ENCODE assay signal across 20 cellular contexts in genomic region chrX:33204889-33205288, GRCh38. TPM values are rescaled to one million over a fixed set of nuclear protein-coding genes. Genes with fewer than 3 reads are reported as not detected.
DNase-seq lines count a peak whose midpoint lies in the region; ATAC-seq, FAIRE-seq and TF ChIP-seq lines count a peak whose summit lies in the region.
"Had no signal": no experiment of that assay in that cellular context is flagged by ENCODE, and none has a peak within 500 bp of the region (broad histone marks: within the 10 kb centered on the region; RNA-seq: fewer than 3 reads in every experiment).

No MANE protein-coding gene starts in this region.

- no peak overlapping the region for H2AFZ ChIP-seq in mesenchymal stem cell (ENCODE audit: low read depth, low read length)

- H3K27me3 ChIP-seq in mesenchymal stem cell (ENCODE audit: control insufficient read depth in 1 of 2, insufficient read depth in 1 of 2, low read length in 2 of 2) (no peaks in the 10 kb centered on the region), tibial artery (no peaks in the 10 kb centered on the region), small intestine (ENCODE audit: control insufficient read depth in 2 of 2, insufficient read depth in 2 of 2, low read length in 2 of 2) (no peaks in the 10 kb centered on the region)
- H3K27me3 ChIP-seq: ovary had no signal

- 88% methylated on average over 4 of the region's 5 CpGs for WGBS in mesenchymal stem cell
- WGBS in small intestine, 3 donors, result 66 to 76% (median 66%) methylated on average over 5 of the region's 5 CpGs

- H2BK5ac ChIP-seq in mesenchymal stem cell (ENCODE audit: low read depth, low read length, poor library complexity, severe bottlenecking), result no peak overlapping the region

- no peak overlapping the region for H3K18ac ChIP-seq in mesenchymal stem cell (ENCODE audit: low read depth in 1 of 2, low read length in 2 of 2)

- no peak overlapping the region for H3K14ac ChIP-seq in mesenchymal stem cell (ENCODE audit: low read length in 2 of 2)

- no peak overlapping the region for H2AK5ac ChIP-seq in mesenchymal stem cell (ENCODE audit: low read length, severe bottlenecking)

- H3K36me3 ChIP-seq in mesenchymal stem cell (ENCODE audit: control insufficient read depth in 1 of 2, insufficient read depth in 2 of 2, low read depth in 1 of 2, low read length in 2 of 2) (no peaks in the 10 kb centered on the region), tibial artery (no peaks in the 10 kb centered on the region), small intestine (ENCODE audit: control insufficient read depth in 2 of 2, insufficient read depth in 2 of 2, low read length in 2 of 2) (no peaks in the 10 kb centered on the region)
- H3K36me3 ChIP-seq: BLaER1, ovary, tibial nerve had no signal

- H4K91ac ChIP-seq in mesenchymal stem cell (ENCODE audit: low read length), result no peak overlapping the region

- DNase-seq in RPMI7951 (ENCODE audit: low read depth) (peak; percentile 60), fibroblast of mammary gland (ENCODE audit: low read depth) (peak; percentile 48), mesenchymal stem cell (no peak), tibial artery (no peak), NAMALWA (ENCODE audit: low spot score) (no peak), HUDEP-2 (lab: John Stamatoyannopoulos, UW; ENCODE audit: unreplicated experiment in 76 of 76) (no peak), small intestine (no peak)
- DNase-seq: activated CD4-positive, alpha-beta T cell treated with anti-CD3 and anti-CD28 coated beads for 48 hours; cortex of kidney; DND-41; NCI-H2081; NCI-H748 treated with DMSO at 0.1 percent for 48 hours; ovary; SHP77 treated with DMSO at 0.1 percent for 48 hours; stimulated activated CD4-positive, alpha-beta T cell treated with anti-CD3 and anti-CD28 coated beads, Interleukin-2, amount 100 ng/mL, for 24 hours; T-helper 9 cell had no signal

- no peak overlapping the region for H4K8ac ChIP-seq in mesenchymal stem cell (ENCODE audit: low read length)

- H2BK12ac ChIP-seq in mesenchymal stem cell (ENCODE audit: low read length in 2 of 2), result no peak overlapping the region

- H3K9me3 ChIP-seq in mesenchymal stem cell (ENCODE audit: control insufficient read depth, low read length) (no peaks in the 10 kb centered on the region), tibial artery (no peaks in the 10 kb centered on the region), small intestine (ENCODE audit: control insufficient read depth, low read depth) (no peaks in the 10 kb centered on the region)
- H3K9me3 ChIP-seq: BLaER1, ovary, tibial nerve had no signal

- no peak overlapping the region for H3K27ac ChIP-seq in mesenchymal stem cell (ENCODE audit: low read length, poor library complexity, severe bottlenecking)
- H3K27ac ChIP-seq in tibial artery, result peak overlapping the region; percentile 58 to 71
- no peak overlapping the region for H3K27ac ChIP-seq in small intestine (ENCODE audit: low read depth in 1 of 2, low read length in 1 of 2)
- H3K27ac ChIP-seq: BLaER1 had no signal

- no peak overlapping the region for H3K4ac ChIP-seq in mesenchymal stem cell (ENCODE audit: low read depth in 1 of 2, low read length in 2 of 2)

- no peak overlapping the region for H3K23ac ChIP-seq in mesenchymal stem cell (ENCODE audit: low read length in 2 of 2)

- no peak overlapping the region for H2BK120ac ChIP-seq in mesenchymal stem cell (ENCODE audit: low read depth, low read length)

- intact Hi-C loops in tibial artery (cut with DNase I; ENCODE audit: low total_unique reads), result no loop called here

- no peak overlapping the region for H2BK15ac ChIP-seq in mesenchymal stem cell (ENCODE audit: low read depth, poor library complexity, severe bottlenecking)

- H3K4me2 ChIP-seq in mesenchymal stem cell (ENCODE audit: low read length, poor library complexity, severe bottlenecking), result peak overlapping the region; percentile 47
- H3K4me2 ChIP-seq: BLaER1 had no signal

- H3K9ac ChIP-seq in mesenchymal stem cell (ENCODE audit: low read length), result peak overlapping the region; percentile 31
- H3K9ac ChIP-seq: BLaER1 had no signal

- peaks cover 2% of the 10 kb centered on the region for H3K79me1 ChIP-seq in mesenchymal stem cell (replicated peaks; ENCODE audit: low read length, poor library complexity, severe bottlenecking)

- no peak for FAIRE-seq in small intestine (lab: Jason Lieb, UNC)

- no peak for ATAC-seq in GM18861 (IDR thresholded peaks at IDR 0.05; ENCODE audit: unreplicated experiment)
- ATAC-seq: activated naive CD4-positive, alpha-beta T cell treated with anti-CD3 and anti-CD28 coated beads, Interleukin-2, amount 50 U/mL, for 72 hours had no signal

- TF ChIP-seq CTCF in fibroblast of mammary gland (conservative IDR thresholded peaks at IDR 0.05; ENCODE audit: control insufficient read depth, insufficient read depth, low read depth, low read length) (no peak), tibial artery (IDR thresholded peaks at IDR 0.05) (no peak)

- no peak overlapping the region for H3K4me3 ChIP-seq in fibroblast of mammary gland (ENCODE audit: control insufficient read depth, low read depth, low read length)
- peak overlapping the region in 1 of 2 experiments; percentile 25 for H3K4me3 ChIP-seq in mesenchymal stem cell (ENCODE audit: insufficient read depth in 1 of 2, low read depth in 1 of 2, low read length in 2 of 2)
- H3K4me3 ChIP-seq in tibial artery, result peak overlapping the region; percentile 53
- H3K4me3 ChIP-seq in small intestine (ENCODE audit: low read depth in 1 of 2, low read length in 2 of 2), result no peak overlapping the region
- H3K4me3 ChIP-seq: BLaER1, ovary had no signal

- H3K4me1 ChIP-seq in mesenchymal stem cell (ENCODE audit: control insufficient read depth, insufficient read depth, low read depth, low read length) (no peaks in the 10 kb centered on the region), tibial artery (peaks cover 0 to 8% (median 0%) of the 10 kb centered on the region in 4 donors), small intestine (ENCODE audit: control insufficient read depth in 2 of 2, insufficient read depth in 1 of 2, low read depth in 1 of 2, low read length in 1 of 2) (no peaks in the 10 kb centered on the region)
- H3K4me1 ChIP-seq: BLaER1 had no signal

RNA-seq across cellular contexts. Expression of gene DMD, which starts 6.5 kb away (rescaled TPM):
- 2.0 and 2.1 TPM in 2 replicates for total RNA-seq in RPMI7951 (2014; rRNA removed; shearing (Covaris generic))
- polyA plus RNA-seq in mesenchymal stem cell (2013, experiment 1 of 2), result 15.9 TPM
- 16.6 TPM for polyA plus RNA-seq in mesenchymal stem cell (2013, experiment 2 of 2)
- polyA plus RNA-seq in small intestine, result 1 to 10 TPM; 1.6 to 3.5 (median 2.4) TPM

Comparison
In these comparisons a context has a peak if more than half of its experiments do, and no peak if none do; other contexts are left out.
1. DNase-seq: peak in RPMI7951 (single experiment) and fibroblast of mammary gland (single experiment); none in mesenchymal stem cell (single experiment), tibial artery (0 of 2), NAMALWA (single experiment), HUDEP-2 (0 of 76) and small intestine (single experiment).
2. H3K4me3 ChIP-seq: peak in tibial artery (2 of 2); none in fibroblast of mammary gland (single experiment) and small intestine (0 of 2).
3. H3K27ac ChIP-seq: peak in tibial artery (2 of 2); none in mesenchymal stem cell (single experiment) and small intestine (0 of 2).